16 cellular contexts compared by ENCODE assay signal in the genomic region with DNA sequence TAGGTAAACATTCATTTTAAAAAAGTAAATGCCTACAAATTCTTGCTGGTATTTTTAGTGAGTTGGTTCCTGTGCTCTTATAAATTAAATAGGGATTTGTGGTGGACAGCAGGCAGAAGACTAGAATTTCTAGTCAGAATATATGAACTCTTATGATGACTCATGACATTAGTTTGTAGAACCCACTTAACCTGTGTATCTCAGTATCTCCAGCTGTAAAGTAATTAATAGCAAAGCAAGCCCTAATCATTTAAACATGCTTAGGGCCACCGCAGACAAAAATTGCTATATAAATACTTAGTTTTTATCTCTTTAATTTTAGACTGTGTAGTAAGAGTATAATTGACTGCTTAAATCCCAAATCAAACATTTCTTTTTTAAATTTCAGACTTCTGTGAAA. TPM values are rescaled to one million over a fixed set of nuclear protein-coding genes. Genes with fewer than 3 reads are reported as not detected.
DNase-seq lines count a peak whose midpoint lies in the region; ATAC-seq and TF ChIP-seq lines count a peak whose summit lies in the region.
"Had no signal": no experiment of that assay in that cellular context is flagged by ENCODE, and none has a peak within 500 bp of the region (broad histone marks: within the 10 kb centered on the region; RNA-seq: fewer than 3 reads in every experiment).

No MANE protein-coding gene starts in this region.

- peak overlapping the region; percentile 20 for H3K27ac ChIP-seq in OCI-LY1 (ENCODE audit: low read depth, low read length, poor library complexity, severe bottlenecking)
- H3K27ac ChIP-seq: heart right ventricle had no signal

- H3K9me3 ChIP-seq in OCI-LY1 (ENCODE audit: low read length) (no peaks in the 10 kb centered on the region), endocrine pancreas (ENCODE audit: control insufficient read depth, low read length) (no peaks in the 10 kb centered on the region)
- H3K9me3 ChIP-seq: BE2C, heart right ventricle had no signal

- H3K9ac ChIP-seq in OCI-LY1 (ENCODE audit: low read length): no peak overlapping the region; the same call in 1 of the 2 replicates
- no peak overlapping the region for H3K9ac ChIP-seq in endocrine pancreas (ENCODE audit: control insufficient read depth, insufficient read depth, low read length)

- DNase-seq in ELR (ENCODE audit: low read depth): peak; percentile 10
- peak; percentile 38 for DNase-seq in renal cortical epithelial cell (ENCODE audit: low read depth)
- no peak for DNase-seq in AML-193 (lab: John Stamatoyannopoulos, UW)
- DNase-seq: activated CD4-positive, alpha-beta T cell treated with anti-CD3 and anti-CD28 coated beads, Interleukin-2, amount 10 ng/mL, durations not matched to agents 24 days and 14 days; activated naive CD4-positive, alpha-beta T cell treated with anti-CD3 and anti-CD28 coated beads for 36 hours; BE2C; heart right ventricle; kidney; NCI-H1417; NCI-H2171 treated with DMSO at 0.1 percent for 48 hours; stimulated activated CD4-positive, alpha-beta T cell treated with anti-CD3 and anti-CD28 coated beads, Interleukin-4, amount 100 ng/mL, for 1 hour had no signal

- H3K4me2 ChIP-seq in OCI-LY1 (ENCODE audit: low read length): peak overlapping the region; percentile 67

- no peak overlapping the region for H2AFZ ChIP-seq in OCI-LY1 (ENCODE audit: low read length)

- H3K4me3 ChIP-seq in OCI-LY1 (ENCODE audit: low read depth, low read length, poor library complexity, severe bottlenecking) (peak overlapping the region; percentile 74), endocrine pancreas (ENCODE audit: control insufficient read depth, insufficient read depth, low read length) (peak overlapping the region; percentile 89)

- H3K4me1 ChIP-seq in OCI-LY1 (ENCODE audit: insufficient read depth, low read length, severe bottlenecking): peaks cover 24% of the 10 kb centered on the region
- H3K4me1 ChIP-seq in endocrine pancreas (ENCODE audit: control insufficient read depth, insufficient read depth, low read length): peaks cover 14% of the 10 kb centered on the region
- H3K4me1 ChIP-seq: BE2C had no signal

- ATAC-seq in GM21360 (IDR thresholded peaks at IDR 0.05; ENCODE audit: unreplicated experiment) (no peak), GM19328 (IDR thresholded peaks at IDR 0.05; ENCODE audit: unreplicated experiment) (no peak)
- ATAC-seq: heart right ventricle, Right ventricle myocardium inferior had no signal

- H3K79me2 ChIP-seq in OCI-LY1 (ENCODE audit: insufficient read depth, low read length): peaks cover 32% of the 10 kb centered on the region

- H4K20me1 ChIP-seq in OCI-LY1 (ENCODE audit: insufficient read depth, low read length): no peaks in the 10 kb centered on the region

- no peak for TF ChIP-seq CTCF in OCI-LY1 (IDR thresholded peaks at IDR 0.05; ENCODE audit: low read length)

- H3K36me3 ChIP-seq in OCI-LY1 (ENCODE audit: insufficient read depth, low read length): peaks cover 35% of the 10 kb centered on the region
- no peaks in the 10 kb centered on the region for H3K36me3 ChIP-seq in endocrine pancreas (ENCODE audit: control insufficient read depth, insufficient read depth, low read length)

- H3K27me3 ChIP-seq in OCI-LY1 (ENCODE audit: insufficient read depth, low read length) (no peaks in the 10 kb centered on the region), endocrine pancreas (ENCODE audit: control insufficient read depth, insufficient read depth, low read length) (no peaks in the 10 kb centered on the region)
- H3K27me3 ChIP-seq: BE2C, heart right ventricle had no signal

- no peaks in the 10 kb centered on the region for H3F3A ChIP-seq in OCI-LY1 (ENCODE audit: insufficient read depth, low read length)

- no peaks in the 10 kb centered on the region for H3K9me2 ChIP-seq in OCI-LY1 (ENCODE audit: low read depth, low read length)

RNA-seq across cellular contexts. Expression of a gene that starts 2.4 kb away (rescaled TPM):
- total RNA-seq in renal cortical epithelial cell: 29.2 and 52.6 TPM in 2 replicates

Comparison
In these comparisons a context has a peak if more than half of its experiments do, and no peak if none do; other contexts are left out.
1. DNase-seq: peak in ELR (single experiment) and renal cortical epithelial cell (single experiment); none in AML-193 (0 of 2).